Comparison of ENCODE assay signal across 1 cellular context in the genomic region with DNA sequence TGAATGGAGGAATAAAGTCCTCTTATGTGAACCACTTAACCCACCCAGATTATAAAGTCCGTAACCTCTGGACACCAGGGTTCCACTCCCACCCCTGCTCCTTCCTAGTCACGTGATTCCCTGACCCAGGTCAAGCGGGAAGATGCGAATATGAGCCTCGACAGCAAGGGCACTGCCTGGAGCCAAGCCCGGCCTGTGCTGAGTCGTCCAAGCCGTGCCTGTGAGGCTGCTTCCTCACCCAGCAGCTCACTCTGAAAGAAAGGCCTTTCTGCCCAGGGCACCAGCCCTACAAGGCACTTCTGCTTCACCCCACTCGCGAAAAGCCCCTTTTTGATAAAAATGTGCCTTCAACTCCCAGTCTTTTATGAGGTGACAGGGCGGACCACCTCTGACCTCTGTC.
TF ChIP-seq lines count a peak whose summit lies in the region.

No MANE protein-coding gene starts in this region.

TF ChIP-seq in HCT116, 20 proteins besides CTCF, POLR2A, EP300 and RAD21 (continued from another document):
- TF ChIP-seq, protein P1, sequence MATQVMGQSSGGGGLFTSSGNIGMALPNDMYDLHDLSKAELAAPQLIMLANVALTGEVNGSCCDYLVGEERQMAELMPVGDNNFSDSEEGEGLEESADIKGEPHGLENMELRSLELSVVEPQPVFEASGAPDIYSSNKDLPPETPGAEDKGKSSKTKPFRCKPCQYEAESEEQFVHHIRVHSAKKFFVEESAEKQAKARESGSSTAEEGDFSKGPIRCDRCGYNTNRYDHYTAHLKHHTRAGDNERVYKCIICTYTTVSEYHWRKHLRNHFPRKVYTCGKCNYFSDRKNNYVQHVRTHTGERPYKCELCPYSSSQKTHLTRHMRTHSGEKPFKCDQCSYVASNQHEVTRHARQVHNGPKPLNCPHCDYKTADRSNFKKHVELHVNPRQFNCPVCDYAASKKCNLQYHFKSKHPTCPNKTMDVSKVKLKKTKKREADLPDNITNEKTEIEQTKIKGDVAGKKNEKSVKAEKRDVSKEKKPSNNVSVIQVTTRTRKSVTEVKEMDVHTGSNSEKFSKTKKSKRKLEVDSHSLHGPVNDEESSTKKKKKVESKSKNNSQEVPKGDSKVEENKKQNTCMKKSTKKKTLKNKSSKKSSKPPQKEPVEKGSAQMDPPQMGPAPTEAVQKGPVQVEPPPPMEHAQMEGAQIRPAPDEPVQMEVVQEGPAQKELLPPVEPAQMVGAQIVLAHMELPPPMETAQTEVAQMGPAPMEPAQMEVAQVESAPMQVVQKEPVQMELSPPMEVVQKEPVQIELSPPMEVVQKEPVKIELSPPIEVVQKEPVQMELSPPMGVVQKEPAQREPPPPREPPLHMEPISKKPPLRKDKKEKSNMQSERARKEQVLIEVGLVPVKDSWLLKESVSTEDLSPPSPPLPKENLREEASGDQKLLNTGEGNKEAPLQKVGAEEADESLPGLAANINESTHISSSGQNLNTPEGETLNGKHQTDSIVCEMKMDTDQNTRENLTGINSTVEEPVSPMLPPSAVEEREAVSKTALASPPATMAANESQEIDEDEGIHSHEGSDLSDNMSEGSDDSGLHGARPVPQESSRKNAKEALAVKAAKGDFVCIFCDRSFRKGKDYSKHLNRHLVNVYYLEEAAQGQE (IDR thresholded peaks at IDR 0.05; ENCODE audit: low read depth): no peak
- no peak for TF ChIP-seq ZFX (IDR thresholded peaks at IDR 0.05)
- TF ChIP-seq CEBPB (IDR thresholded peaks at IDR 0.05; ENCODE audit: low read depth): no peak
- no peak for TF ChIP-seq MAX (IDR thresholded peaks at IDR 0.05)
